Comparison of ENCODE assay signal across 9 cellular contexts in the genomic region with DNA sequence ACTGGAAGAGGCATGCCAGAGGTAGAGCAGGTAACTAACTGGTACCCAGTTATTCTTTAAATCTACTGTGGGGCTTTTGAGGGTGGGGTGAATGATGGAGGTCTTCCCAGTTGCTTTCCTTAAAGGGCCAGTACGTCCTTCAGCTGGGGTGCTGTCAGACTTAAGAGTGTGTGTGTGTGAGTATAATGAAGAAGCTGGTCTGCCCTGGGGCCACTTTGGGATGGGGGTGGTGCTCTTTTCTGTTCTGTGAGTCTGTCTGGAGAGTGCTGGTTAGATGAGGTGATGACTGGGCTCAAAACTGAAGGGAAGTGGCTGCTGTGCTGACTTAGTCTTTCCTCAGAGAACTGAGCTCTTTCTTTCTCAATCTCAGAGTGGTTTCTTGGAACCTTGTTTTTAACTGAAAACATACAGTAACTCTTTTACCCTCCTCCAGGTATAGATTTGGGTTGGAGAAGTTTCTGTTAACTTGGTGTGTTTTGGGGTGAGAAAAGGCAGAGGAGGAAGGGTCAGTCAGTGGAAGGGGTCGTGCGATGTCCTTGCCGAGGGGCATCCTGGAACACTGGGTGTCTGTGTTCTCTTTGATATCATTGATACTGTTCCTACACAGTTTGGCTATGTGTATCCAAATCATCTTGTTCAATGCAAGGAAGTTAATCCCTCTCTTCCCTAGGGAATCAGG. TPM values are rescaled to one million over a fixed set of nuclear protein-coding genes. Genes with fewer than 3 reads are reported as not detected.
DNase-seq lines count a peak whose midpoint lies in the region; ATAC-seq and TF ChIP-seq lines count a peak whose summit lies in the region.
"Had no signal": no experiment of that assay in that cellular context is flagged by ENCODE, and none has a peak within 500 bp of the region (broad histone marks: within the 10 kb centered on the region; RNA-seq: fewer than 3 reads in every experiment).

No MANE protein-coding gene starts in this region.

- peak overlapping the region; percentile 7 for H3K4me3 ChIP-seq in endocrine pancreas (ENCODE audit: control insufficient read depth, insufficient read depth, low read length)
- peak overlapping the region; percentile 12 to 73 for H3K4me3 ChIP-seq in mucosa of rectum (ENCODE audit: low read length in 2 of 2)
- H3K4me3 ChIP-seq: HAP-1 had no signal

- no peaks in the 10 kb centered on the region for H3K4me1 ChIP-seq in endocrine pancreas (ENCODE audit: control insufficient read depth, insufficient read depth, low read length)
- peaks cover 0 to 8% of the 10 kb centered on the region in 2 donors for H3K4me1 ChIP-seq in mucosa of rectum (ENCODE audit: control insufficient read depth in 2 of 2, insufficient read depth in 2 of 2, low read length in 2 of 2)

- H3K9me3 ChIP-seq in KOPT-K1 (ENCODE audit: insufficient read depth, low read length, poor library complexity, severe bottlenecking) (no peaks in the 10 kb centered on the region), endocrine pancreas (ENCODE audit: control insufficient read depth, low read length) (no peaks in the 10 kb centered on the region), mucosa of rectum (ENCODE audit: control insufficient read depth in 2 of 2, low read length in 2 of 2) (no peaks in the 10 kb centered on the region)
- H3K9me3 ChIP-seq: HAP-1 had no signal

- H3K9ac ChIP-seq in endocrine pancreas (ENCODE audit: control insufficient read depth, insufficient read depth, low read length) (no peak overlapping the region), mucosa of rectum (ENCODE audit: low read depth in 1 of 2, low read length in 2 of 2) (peak overlapping the region; percentile 42 to 56)

- POLR2A ChIA-PET in activated CD8-positive, alpha-beta T cell treated with anti-CD3 and anti-CD28 coated beads for 36 hours (lab: Charles Lee) = interaction anchor here (0.9 to 6.1 kb wide), 10 partner anchors 11 to 55 kb away, joined by 3 to 85 read pairs (median 5); no protein-coding TSS in a partner anchor

- no peaks in the 10 kb centered on the region for H3K27me3 Mint-ChIP-seq in activated CD8-positive, alpha-beta T cell treated with anti-CD3 and anti-CD28 coated beads for 36 hours

- CTCF ChIA-PET in activated CD8-positive, alpha-beta T cell treated with anti-CD3 and anti-CD28 coated beads for 36 hours (lab: Charles Lee) = interaction anchor here (0.7 to 9.1 kb wide), 12 partner anchors 9 to 156 kb away, joined by 3 to 150 read pairs (median 4); no protein-coding TSS in a partner anchor

- H3K27ac Mint-ChIP-seq in activated CD8-positive, alpha-beta T cell treated with anti-CD3 and anti-CD28 coated beads for 36 hours = peak overlapping the region; percentile 95

- H3K36me3 ChIP-seq in KOPT-K1 (ENCODE audit: insufficient read depth, low read length) (no peaks in the 10 kb centered on the region; the same call in 1 of the 2 replicates), endocrine pancreas (ENCODE audit: control insufficient read depth, insufficient read depth, low read length) (no peaks in the 10 kb centered on the region), mucosa of rectum (ENCODE audit: control insufficient read depth in 2 of 2, insufficient read depth in 2 of 2, low read length in 2 of 2) (no peaks in the 10 kb centered on the region)
- H3K36me3 ChIP-seq: HAP-1 had no signal

- peak; percentile 92 for ATAC-seq in activated CD8-positive, alpha-beta T cell treated with anti-CD3 and anti-CD28 coated beads for 36 hours

- DNase-seq in COLO829 (ENCODE audit: low spot score) (peak; percentile 62), D341Med (ENCODE audit: low spot score) (no peak), NCI-H187 treated with DMSO at 0.1 percent for 48 hours (lab: John Stamatoyannopoulos, UW) (no peak)
- peak; percentile 84 for DNase-seq in activated CD8-positive, alpha-beta T cell treated with anti-CD3 and anti-CD28 coated beads for 36 hours
- DNase-seq in stimulated activated naive CD4-positive, alpha-beta T cell (lab: John Stamatoyannopoulos, UW) = peak in 4 of 6 experiments; percentile 10 to 35 (median 20)

- H3K27ac ChIP-seq in KOPT-K1 (ENCODE audit: low read depth, low read length, poor library complexity, severe bottlenecking) (peak overlapping the region; percentile 92), mucosa of rectum (ENCODE audit: low read depth in 2 of 2, low read length in 2 of 2) (peak overlapping the region; percentile 79 to 88)

- H3K36me3 Mint-ChIP-seq in activated CD8-positive, alpha-beta T cell treated with anti-CD3 and anti-CD28 coated beads for 36 hours (ENCODE audit: low read depth) = peaks cover 16% of the 10 kb centered on the region

- no peak for TF ChIP-seq CTCF in activated CD8-positive, alpha-beta T cell treated with anti-CD3 and anti-CD28 coated beads for 36 hours (IDR thresholded peaks at IDR 0.05)

- no peaks in the 10 kb centered on the region for H3K27me3 ChIP-seq in endocrine pancreas (ENCODE audit: control insufficient read depth, insufficient read depth, low read length)
- no peaks in the 10 kb centered on the region for H3K27me3 ChIP-seq in mucosa of rectum (ENCODE audit: control insufficient read depth in 2 of 2, insufficient read depth in 2 of 2, low read length in 2 of 2)

- peaks cover 35% of the 10 kb centered on the region for H3K4me1 Mint-ChIP-seq in activated CD8-positive, alpha-beta T cell treated with anti-CD3 and anti-CD28 coated beads for 36 hours (ENCODE audit: low read depth)

- peak overlapping the region; percentile 84 for H3K4me3 Mint-ChIP-seq in activated CD8-positive, alpha-beta T cell treated with anti-CD3 and anti-CD28 coated beads for 36 hours

- intact Hi-C loops in activated CD8-positive, alpha-beta T cell treated with anti-CD3 and anti-CD28 coated beads for 36 hours (cut with micrococcal nuclease) = no loop called here

- H3K9me3 Mint-ChIP-seq in activated CD8-positive, alpha-beta T cell treated with anti-CD3 and anti-CD28 coated beads for 36 hours = peaks cover 3% of the 10 kb centered on the region

RNA-seq across cellular contexts. Expression of a gene that starts 0.7 kb away (rescaled TPM):
- total RNA-seq in activated CD8-positive, alpha-beta T cell treated with anti-CD3 and anti-CD28 coated beads for 36 hours = 100 to 1,000 TPM; 201 to 215 TPM

Comparison
In these comparisons a context has a peak if more than half of its experiments do, and no peak if none do; other contexts are left out.
1. DNase-seq: peak in COLO829 (single experiment), activated CD8-positive, alpha-beta T cell treated with anti-CD3 and anti-CD28 coated beads for 36 hours (single experiment) and stimulated activated naive CD4-positive, alpha-beta T cell (4 of 6); none in D341Med (single experiment) and NCI-H187 treated with DMSO at 0.1 percent for 48 hours (single experiment).